1 cellular context compared by ENCODE assay signal in genomic region chr7:37663693-37664092, GRCh38.
TF ChIP-seq lines count a peak whose summit lies in the region.

No MANE protein-coding gene starts in this region.

TF ChIP-seq in K562, 482 proteins besides CTCF, POLR2A, EP300 and RAD21 (continued from another document and continues in another):
- TF ChIP-seq, protein P1, sequence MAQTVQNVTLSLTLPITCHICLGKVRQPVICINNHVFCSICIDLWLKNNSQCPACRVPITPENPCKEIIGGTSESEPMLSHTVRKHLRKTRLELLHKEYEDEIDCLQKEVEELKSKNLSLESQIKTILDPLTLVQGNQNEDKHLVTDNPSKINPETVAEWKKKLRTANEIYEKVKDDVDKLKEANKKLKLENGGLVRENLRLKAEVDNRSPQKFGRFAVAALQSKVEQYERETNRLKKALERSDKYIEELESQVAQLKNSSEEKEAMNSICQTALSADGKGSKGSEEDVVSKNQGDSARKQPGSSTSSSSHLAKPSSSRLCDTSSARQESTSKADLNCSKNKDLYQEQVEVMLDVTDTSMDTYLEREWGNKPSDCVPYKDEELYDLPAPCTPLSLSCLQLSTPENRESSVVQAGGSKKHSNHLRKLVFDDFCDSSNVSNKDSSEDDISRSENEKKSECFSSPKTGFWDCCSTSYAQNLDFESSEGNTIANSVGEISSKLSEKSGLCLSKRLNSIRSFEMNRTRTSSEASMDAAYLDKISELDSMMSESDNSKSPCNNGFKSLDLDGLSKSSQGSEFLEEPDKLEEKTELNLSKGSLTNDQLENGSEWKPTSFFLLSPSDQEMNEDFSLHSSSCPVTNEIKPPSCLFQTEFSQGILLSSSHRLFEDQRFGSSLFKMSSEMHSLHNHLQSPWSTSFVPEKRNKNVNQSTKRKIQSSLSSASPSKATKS (CRISPR knock-in tag; IDR thresholded peaks at IDR 0.05), result no peak
- no peak for TF ChIP-seq STAT5A (IDR thresholded peaks at IDR 0.05; ENCODE audit: borderline replicate concordance, low read length)
- no peak for TF ChIP-seq DEAF1 (CRISPR knock-in tag; IDR thresholded peaks at IDR 0.05)
- TF ChIP-seq, protein P2, sequence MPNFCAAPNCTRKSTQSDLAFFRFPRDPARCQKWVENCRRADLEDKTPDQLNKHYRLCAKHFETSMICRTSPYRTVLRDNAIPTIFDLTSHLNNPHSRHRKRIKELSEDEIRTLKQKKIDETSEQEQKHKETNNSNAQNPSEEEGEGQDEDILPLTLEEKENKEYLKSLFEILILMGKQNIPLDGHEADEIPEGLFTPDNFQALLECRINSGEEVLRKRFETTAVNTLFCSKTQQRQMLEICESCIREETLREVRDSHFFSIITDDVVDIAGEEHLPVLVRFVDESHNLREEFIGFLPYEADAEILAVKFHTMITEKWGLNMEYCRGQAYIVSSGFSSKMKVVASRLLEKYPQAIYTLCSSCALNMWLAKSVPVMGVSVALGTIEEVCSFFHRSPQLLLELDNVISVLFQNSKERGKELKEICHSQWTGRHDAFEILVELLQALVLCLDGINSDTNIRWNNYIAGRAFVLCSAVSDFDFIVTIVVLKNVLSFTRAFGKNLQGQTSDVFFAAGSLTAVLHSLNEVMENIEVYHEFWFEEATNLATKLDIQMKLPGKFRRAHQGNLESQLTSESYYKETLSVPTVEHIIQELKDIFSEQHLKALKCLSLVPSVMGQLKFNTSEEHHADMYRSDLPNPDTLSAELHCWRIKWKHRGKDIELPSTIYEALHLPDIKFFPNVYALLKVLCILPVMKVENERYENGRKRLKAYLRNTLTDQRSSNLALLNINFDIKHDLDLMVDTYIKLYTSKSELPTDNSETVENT (CRISPR knock-in tag; IDR thresholded peaks at IDR 0.05), result no peak
- no peak for TF ChIP-seq NFYB (IDR thresholded peaks at IDR 0.05; ENCODE audit: extremely low read depth, insufficient read length)
- TF ChIP-seq THRAP3 (IDR thresholded peaks at IDR 0.05; ENCODE audit: borderline replicate concordance), result no peak
- TF ChIP-seq ZBTB34 (CRISPR knock-in tag; IDR thresholded peaks at IDR 0.05), result no peak
- TF ChIP-seq, protein P3, sequence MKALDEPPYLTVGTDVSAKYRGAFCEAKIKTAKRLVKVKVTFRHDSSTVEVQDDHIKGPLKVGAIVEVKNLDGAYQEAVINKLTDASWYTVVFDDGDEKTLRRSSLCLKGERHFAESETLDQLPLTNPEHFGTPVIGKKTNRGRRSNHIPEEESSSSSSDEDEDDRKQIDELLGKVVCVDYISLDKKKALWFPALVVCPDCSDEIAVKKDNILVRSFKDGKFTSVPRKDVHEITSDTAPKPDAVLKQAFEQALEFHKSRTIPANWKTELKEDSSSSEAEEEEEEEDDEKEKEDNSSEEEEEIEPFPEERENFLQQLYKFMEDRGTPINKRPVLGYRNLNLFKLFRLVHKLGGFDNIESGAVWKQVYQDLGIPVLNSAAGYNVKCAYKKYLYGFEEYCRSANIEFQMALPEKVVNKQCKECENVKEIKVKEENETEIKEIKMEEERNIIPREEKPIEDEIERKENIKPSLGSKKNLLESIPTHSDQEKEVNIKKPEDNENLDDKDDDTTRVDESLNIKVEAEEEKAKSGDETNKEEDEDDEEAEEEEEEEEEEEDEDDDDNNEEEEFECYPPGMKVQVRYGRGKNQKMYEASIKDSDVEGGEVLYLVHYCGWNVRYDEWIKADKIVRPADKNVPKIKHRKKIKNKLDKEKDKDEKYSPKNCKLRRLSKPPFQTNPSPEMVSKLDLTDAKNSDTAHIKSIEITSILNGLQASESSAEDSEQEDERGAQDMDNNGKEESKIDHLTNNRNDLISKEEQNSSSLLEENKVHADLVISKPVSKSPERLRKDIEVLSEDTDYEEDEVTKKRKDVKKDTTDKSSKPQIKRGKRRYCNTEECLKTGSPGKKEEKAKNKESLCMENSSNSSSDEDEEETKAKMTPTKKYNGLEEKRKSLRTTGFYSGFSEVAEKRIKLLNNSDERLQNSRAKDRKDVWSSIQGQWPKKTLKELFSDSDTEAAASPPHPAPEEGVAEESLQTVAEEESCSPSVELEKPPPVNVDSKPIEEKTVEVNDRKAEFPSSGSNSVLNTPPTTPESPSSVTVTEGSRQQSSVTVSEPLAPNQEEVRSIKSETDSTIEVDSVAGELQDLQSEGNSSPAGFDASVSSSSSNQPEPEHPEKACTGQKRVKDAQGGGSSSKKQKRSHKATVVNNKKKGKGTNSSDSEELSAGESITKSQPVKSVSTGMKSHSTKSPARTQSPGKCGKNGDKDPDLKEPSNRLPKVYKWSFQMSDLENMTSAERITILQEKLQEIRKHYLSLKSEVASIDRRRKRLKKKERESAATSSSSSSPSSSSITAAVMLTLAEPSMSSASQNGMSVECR (CRISPR knock-in tag; IDR thresholded peaks at IDR 0.05), result no peak
- TF ChIP-seq, protein P4, sequence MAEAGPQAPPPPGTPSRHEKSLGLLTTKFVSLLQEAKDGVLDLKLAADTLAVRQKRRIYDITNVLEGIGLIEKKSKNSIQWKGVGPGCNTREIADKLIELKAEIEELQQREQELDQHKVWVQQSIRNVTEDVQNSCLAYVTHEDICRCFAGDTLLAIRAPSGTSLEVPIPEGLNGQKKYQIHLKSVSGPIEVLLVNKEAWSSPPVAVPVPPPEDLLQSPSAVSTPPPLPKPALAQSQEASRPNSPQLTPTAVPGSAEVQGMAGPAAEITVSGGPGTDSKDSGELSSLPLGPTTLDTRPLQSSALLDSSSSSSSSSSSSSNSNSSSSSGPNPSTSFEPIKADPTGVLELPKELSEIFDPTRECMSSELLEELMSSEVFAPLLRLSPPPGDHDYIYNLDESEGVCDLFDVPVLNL (CRISPR knock-in tag; IDR thresholded peaks at IDR 0.05; ENCODE audit: low read depth), result no peak
- no peak for TF ChIP-seq ZKSCAN1 (IDR thresholded peaks at IDR 0.05; ENCODE audit: low read depth, low read length)
- TF ChIP-seq CBX1 (IDR thresholded peaks at IDR 0.05; ENCODE audit: low read depth), result no peak
- TF ChIP-seq TOE1 (IDR thresholded peaks at IDR 0.05; ENCODE audit: borderline replicate concordance), result no peak
- no peak for TF ChIP-seq TOE1 (CRISPR knock-in tag; IDR thresholded peaks at IDR 0.05; ENCODE audit: borderline replicate concordance, low read depth)
- TF ChIP-seq CREBBP (IDR thresholded peaks at IDR 0.05; ENCODE audit: low read depth, low read length), result no peak
- peak; percentile 62 for TF ChIP-seq ETV1 (tag; conservative IDR thresholded peaks at IDR 0.05; ENCODE audit: low read depth)
- TF ChIP-seq BHLHE40 (IDR thresholded peaks at IDR 0.05; ENCODE audit: low read length), result no peak
- TF ChIP-seq GABPA (tag; conservative IDR thresholded peaks at IDR 0.05; ENCODE audit: low read depth), result peak; percentile 45
- TF ChIP-seq, protein P5, sequence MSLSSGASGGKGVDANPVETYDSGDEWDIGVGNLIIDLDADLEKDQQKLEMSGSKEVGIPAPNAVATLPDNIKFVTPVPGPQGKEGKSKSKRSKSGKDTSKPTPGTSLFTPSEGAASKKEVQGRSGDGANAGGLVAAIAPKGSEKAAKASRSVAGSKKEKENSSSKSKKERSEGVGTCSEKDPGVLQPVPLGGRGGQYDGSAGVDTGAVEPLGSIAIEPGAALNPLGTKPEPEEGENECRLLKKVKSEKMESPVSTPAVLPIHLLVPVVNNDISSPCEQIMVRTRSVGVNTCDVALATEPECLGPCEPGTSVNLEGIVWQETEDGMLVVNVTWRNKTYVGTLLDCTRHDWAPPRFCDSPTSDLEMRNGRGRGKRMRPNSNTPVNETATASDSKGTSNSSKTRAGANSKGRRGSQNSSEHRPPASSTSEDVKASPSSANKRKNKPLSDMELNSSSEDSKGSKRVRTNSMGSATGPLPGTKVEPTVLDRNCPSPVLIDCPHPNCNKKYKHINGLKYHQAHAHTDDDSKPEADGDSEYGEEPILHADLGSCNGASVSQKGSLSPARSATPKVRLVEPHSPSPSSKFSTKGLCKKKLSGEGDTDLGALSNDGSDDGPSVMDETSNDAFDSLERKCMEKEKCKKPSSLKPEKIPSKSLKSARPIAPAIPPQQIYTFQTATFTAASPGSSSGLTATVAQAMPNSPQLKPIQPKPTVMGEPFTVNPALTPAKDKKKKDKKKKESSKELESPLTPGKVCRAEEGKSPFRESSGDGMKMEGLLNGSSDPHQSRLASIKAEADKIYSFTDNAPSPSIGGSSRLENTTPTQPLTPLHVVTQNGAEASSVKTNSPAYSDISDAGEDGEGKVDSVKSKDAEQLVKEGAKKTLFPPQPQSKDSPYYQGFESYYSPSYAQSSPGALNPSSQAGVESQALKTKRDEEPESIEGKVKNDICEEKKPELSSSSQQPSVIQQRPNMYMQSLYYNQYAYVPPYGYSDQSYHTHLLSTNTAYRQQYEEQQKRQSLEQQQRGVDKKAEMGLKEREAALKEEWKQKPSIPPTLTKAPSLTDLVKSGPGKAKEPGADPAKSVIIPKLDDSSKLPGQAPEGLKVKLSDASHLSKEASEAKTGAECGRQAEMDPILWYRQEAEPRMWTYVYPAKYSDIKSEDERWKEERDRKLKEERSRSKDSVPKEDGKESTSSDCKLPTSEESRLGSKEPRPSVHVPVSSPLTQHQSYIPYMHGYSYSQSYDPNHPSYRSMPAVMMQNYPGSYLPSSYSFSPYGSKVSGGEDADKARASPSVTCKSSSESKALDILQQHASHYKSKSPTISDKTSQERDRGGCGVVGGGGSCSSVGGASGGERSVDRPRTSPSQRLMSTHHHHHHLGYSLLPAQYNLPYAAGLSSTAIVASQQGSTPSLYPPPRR (CRISPR knock-in tag; IDR thresholded peaks at IDR 0.05; ENCODE audit: borderline replicate concordance), result no peak
- no peak for TF ChIP-seq DACH1 (IDR thresholded peaks at IDR 0.05; ENCODE audit: partially characterized antibody)
- TF ChIP-seq HNRNPH1 (optimal IDR thresholded peaks at IDR 0.05; ENCODE audit: low read depth, low read length), result no peak
- TF ChIP-seq C11orf30 (IDR thresholded peaks at IDR 0.05; ENCODE audit: low read depth), result no peak
- TF ChIP-seq, protein P6, sequence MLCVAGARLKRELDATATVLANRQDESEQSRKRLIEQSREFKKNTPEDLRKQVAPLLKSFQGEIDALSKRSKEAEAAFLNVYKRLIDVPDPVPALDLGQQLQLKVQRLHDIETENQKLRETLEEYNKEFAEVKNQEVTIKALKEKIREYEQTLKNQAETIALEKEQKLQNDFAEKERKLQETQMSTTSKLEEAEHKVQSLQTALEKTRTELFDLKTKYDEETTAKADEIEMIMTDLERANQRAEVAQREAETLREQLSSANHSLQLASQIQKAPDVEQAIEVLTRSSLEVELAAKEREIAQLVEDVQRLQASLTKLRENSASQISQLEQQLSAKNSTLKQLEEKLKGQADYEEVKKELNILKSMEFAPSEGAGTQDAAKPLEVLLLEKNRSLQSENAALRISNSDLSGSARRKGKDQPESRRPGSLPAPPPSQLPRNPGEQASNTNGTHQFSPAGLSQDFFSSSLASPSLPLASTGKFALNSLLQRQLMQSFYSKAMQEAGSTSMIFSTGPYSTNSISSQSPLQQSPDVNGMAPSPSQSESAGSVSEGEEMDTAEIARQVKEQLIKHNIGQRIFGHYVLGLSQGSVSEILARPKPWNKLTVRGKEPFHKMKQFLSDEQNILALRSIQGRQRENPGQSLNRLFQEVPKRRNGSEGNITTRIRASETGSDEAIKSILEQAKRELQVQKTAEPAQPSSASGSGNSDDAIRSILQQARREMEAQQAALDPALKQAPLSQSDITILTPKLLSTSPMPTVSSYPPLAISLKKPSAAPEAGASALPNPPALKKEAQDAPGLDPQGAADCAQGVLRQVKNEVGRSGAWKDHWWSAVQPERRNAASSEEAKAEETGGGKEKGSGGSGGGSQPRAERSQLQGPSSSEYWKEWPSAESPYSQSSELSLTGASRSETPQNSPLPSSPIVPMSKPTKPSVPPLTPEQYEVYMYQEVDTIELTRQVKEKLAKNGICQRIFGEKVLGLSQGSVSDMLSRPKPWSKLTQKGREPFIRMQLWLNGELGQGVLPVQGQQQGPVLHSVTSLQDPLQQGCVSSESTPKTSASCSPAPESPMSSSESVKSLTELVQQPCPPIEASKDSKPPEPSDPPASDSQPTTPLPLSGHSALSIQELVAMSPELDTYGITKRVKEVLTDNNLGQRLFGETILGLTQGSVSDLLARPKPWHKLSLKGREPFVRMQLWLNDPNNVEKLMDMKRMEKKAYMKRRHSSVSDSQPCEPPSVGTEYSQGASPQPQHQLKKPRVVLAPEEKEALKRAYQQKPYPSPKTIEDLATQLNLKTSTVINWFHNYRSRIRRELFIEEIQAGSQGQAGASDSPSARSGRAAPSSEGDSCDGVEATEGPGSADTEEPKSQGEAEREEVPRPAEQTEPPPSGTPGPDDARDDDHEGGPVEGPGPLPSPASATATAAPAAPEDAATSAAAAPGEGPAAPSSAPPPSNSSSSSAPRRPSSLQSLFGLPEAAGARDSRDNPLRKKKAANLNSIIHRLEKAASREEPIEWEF (CRISPR knock-in tag; IDR thresholded peaks at IDR 0.05), result no peak
- TF ChIP-seq LARP7 (IDR thresholded peaks at IDR 0.05), result no peak
- no peak for TF ChIP-seq U2AF1 (optimal IDR thresholded peaks at IDR 0.05; ENCODE audit: low read depth, low read length)
- no peak for TF ChIP-seq L3MBTL2 (IDR thresholded peaks at IDR 0.05)
- TF ChIP-seq BRCA1 (IDR thresholded peaks at IDR 0.05), result no peak
- no peak for TF ChIP-seq BRCA1 (CRISPR knock-in tag; IDR thresholded peaks at IDR 0.05)
- no peak for TF ChIP-seq ZNF551 (CRISPR knock-in tag; IDR thresholded peaks at IDR 0.05)
- no peak for TF ChIP-seq ZNF280A (IDR thresholded peaks at IDR 0.05; ENCODE audit: low read depth, partially characterized antibody)
